In the genomic region with DNA sequence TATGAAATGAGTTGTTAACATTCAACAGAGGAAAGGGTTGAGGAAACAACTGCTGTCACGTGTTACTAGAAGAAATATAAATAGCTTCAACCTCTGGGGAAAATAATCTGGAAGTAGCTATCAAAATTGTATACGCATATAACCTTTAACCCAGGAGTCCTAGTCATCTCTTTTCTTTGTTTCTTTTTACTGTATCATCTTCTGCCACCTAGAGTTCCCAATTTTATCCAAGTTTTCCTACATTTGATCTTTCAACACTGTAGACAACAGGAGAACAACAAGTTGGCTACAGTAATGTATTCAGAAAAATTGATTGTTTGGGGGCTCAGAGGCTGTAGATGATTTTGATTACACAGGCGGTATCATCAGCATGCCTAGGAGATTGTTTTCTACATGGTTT, we compare ENCODE assay signal across 34 cellular contexts.
"Had no signal": no experiment of that assay in that cellular context is flagged by ENCODE, and none has a peak within 500 bp of the region (broad histone marks: within the 10 kb centered on the region; RNA-seq: fewer than 3 reads in every experiment).

No MANE protein-coding gene starts in this region.

- H3K9me3 ChIP-seq: adrenal gland, ascending aorta, body of pancreas, breast epithelium had no signal

- DNase-seq: activated effector memory CD4-positive, alpha-beta T cell treated with anti-CD3 and anti-CD28 coated beads, Interleukin-2, amount 50 U/mL, for 16 hours; activated effector memory CD4-positive, alpha-beta T cell treated with Interleukin-2 at 50 U/mL for 16 hours; activated gamma-delta T cell; activated gamma-delta T cell treated with Interleukin-2 at 50 U/mL for 16 hours; activated naive CD4-positive, alpha-beta T cell; activated naive CD4-positive, alpha-beta T cell treated with anti-CD3 and anti-CD28 coated beads for 36 hours; activated naive CD4-positive, alpha-beta T cell treated with anti-CD3 and anti-CD28 coated beads, Interleukin-2, amount 10 ng/mL, durations not matched to agents 7 days and 5 days; activated naive CD4-positive, alpha-beta T cell treated with anti-CD3 and anti-CD28 coated beads, Interleukin-2, amount 50 U/mL, for 16 hours; activated naive CD4-positive, alpha-beta T cell treated with Interleukin-2 at 50 U/mL for 16 hours; activated naive CD8-positive, alpha-beta T cell treated with anti-CD3 and anti-CD28 coated beads for 36 hours; activated naive CD8-positive, alpha-beta T cell treated with anti-CD3 and anti-CD28 coated beads, Interleukin-2, amount 10 ng/mL, durations not matched to agents 7 days and 5 days; activated naive CD8-positive, alpha-beta T cell treated with anti-CD3 and anti-CD28 coated beads, Interleukin-2, amount 50 U/mL, for 24 hours; activated T-cell treated with anti-CD3 and anti-CD28 coated beads, Interleukin-2, amount 50 U/mL, for 1 hour; activated T-cell treated with anti-CD3 and anti-CD28 coated beads, Interleukin-2, amount 50 U/mL, for 24 hours; activated T-cell treated with anti-CD3 and anti-CD28 coated beads, Interleukin-2, amount 50 U/mL, for 4 hours; activated T-cell treated with anti-CD3 and anti-CD28 coated beads, Interleukin-2, amount 50 U/mL, for 48 hours; activated T-cell treated with anti-CD3 and anti-CD28 coated beads, Interleukin-2, amount 50 U/mL, for 72 hours; adrenal gland; amniotic stem cell; amygdala; anterior cingulate cortex; aorta; body of pancreas; brain microvascular endothelial cell; caudate nucleus; central memory CD4-positive, alpha-beta T cell; cerebellar nuclear complex had no signal

- H3K27me3 ChIP-seq: adrenal gland, ascending aorta, body of pancreas, brain microvascular endothelial cell, breast epithelium, cardiac muscle cell had no signal

- H3K4me3 ChIP-seq: adrenal gland, ascending aorta, body of pancreas, breast epithelium, cardiac muscle cell had no signal

- H3K27ac ChIP-seq: adrenal gland, ascending aorta, body of pancreas, brain microvascular endothelial cell, breast epithelium, cardiac muscle cell had no signal

- H3K4me1 ChIP-seq: adrenal gland, ascending aorta, body of pancreas, breast epithelium had no signal

- ATAC-seq: activated naive CD4-positive, alpha-beta T cell treated with anti-CD3 and anti-CD28 coated beads, Interleukin-2, amount 50 U/mL, for 72 hours; activated naive CD8-positive, alpha-beta T cell treated with anti-CD3 and anti-CD28 coated beads, Interleukin-2, amount 50 U/mL, for 24 hours; activated T-cell treated with anti-CD3 and anti-CD28 coated beads, Interleukin-2, amount 50 U/mL, for 4 hours; activated T-cell treated with anti-CD3 and anti-CD28 coated beads, Interleukin-2, amount 50 U/mL, for 72 hours; activated T-helper 17 cell treated with anti-CD3 and anti-CD28 coated beads, Interleukin-2, amount 50 U/mL, for 72 hours; body of pancreas had no signal

- H3K36me3 ChIP-seq: adrenal gland, ascending aorta, brain microvascular endothelial cell, breast epithelium, cardiac muscle cell had no signal

- FAIRE-seq: astrocyte, bronchial epithelial cell had no signal
